Comparison of ENCODE assay signal across 12 cellular contexts in the genomic region with DNA sequence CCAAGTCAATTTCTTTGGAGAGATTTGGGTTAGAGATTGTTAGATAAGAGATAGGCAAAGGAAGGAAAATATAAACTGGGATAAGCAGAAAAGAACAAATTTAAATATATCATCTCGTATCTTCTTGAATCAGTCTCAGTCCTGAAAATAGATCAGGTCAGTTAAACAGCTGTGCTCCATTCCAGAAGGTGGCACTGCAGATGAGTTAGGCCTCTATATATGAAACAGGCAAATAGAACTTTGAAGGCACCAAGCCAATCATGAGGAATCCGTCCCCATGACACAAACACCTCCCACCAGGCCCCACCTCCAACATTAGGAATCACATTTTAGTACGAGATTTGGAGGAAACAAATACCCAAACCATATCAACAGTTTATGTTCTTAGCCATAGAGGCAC.
DNase-seq lines count a peak whose midpoint lies in the region; ATAC-seq and TF ChIP-seq lines count a peak whose summit lies in the region.
"Had no signal": no experiment of that assay in that cellular context is flagged by ENCODE, and none has a peak within 500 bp of the region (broad histone marks: within the 10 kb centered on the region; RNA-seq: fewer than 3 reads in every experiment).

No MANE protein-coding gene starts in this region.

- H3K27ac ChIP-seq in substantia nigra (ENCODE audit: low read depth, low read length, poor library complexity, severe bottlenecking), result no peak overlapping the region

- peak; percentile 16 for DNase-seq in COR-L47 (lab: John Stamatoyannopoulos, UW)
- peak; percentile 2 for DNase-seq in SW480 (ENCODE audit: low spot score)
- peak; percentile 35 for DNase-seq in kidney glomerular epithelial cell (lab: John Stamatoyannopoulos, UW)
- DNase-seq in cerebellar nuclear complex (lab: John Stamatoyannopoulos, UW), result no peak
- no peak for DNase-seq in substantia nigra (lab: John Stamatoyannopoulos, UW)
- no peak for DNase-seq in activated CD4-positive, alpha-beta T cell treated with anti-CD3 and anti-CD28 coated beads for 48 hours
- DNase-seq: CD4-positive, alpha-beta memory T cell; NCI-H1436; nephron progenitor cell; stimulated activated CD8-positive, alpha-beta memory T cell treated with anti-CD3 and anti-CD28 coated beads, Interleukin-4, amount 100 ng/mL, for 48 hours had no signal

- peak; percentile 28; the same call in 1 of the 2 replicates for TF ChIP-seq RAD21 in Ishikawa (IDR thresholded peaks at IDR 0.05; ENCODE audit: low read depth)

- no peak for TF ChIP-seq EP300 in Ishikawa (IDR thresholded peaks at IDR 0.05; ENCODE audit: borderline replicate concordance)

- no peak for ATAC-seq in HG03025 (IDR thresholded peaks at IDR 0.05; ENCODE audit: low FRiP score, unreplicated experiment)

TF ChIP-seq in Ishikawa, 13 proteins besides CTCF, POLR2A, EP300 and RAD21:
- TF ChIP-seq TAF1 (IDR thresholded peaks at IDR 0.05; ENCODE audit: low read depth) (no peak), NFIC (IDR thresholded peaks at IDR 0.05) (no peak), CREB1 (IDR thresholded peaks at IDR 0.05; ENCODE audit: low read depth) (no peak), YY1 (IDR thresholded peaks at IDR 0.05; ENCODE audit: low read depth) (no peak), TCF12 (IDR thresholded peaks at IDR 0.05; ENCODE audit: low read depth) (no peak), CEBPB (IDR thresholded peaks at IDR 0.05) (no peak), ZBTB7A (IDR thresholded peaks at IDR 0.05; ENCODE audit: low read depth) (no peak), TEAD4 (IDR thresholded peaks at IDR 0.05) (no peak), FOXM1 (IDR thresholded peaks at IDR 0.05; ENCODE audit: borderline replicate concordance, low read depth) (no peak), EGR1 (IDR thresholded peaks at IDR 0.05) (no peak)
- TF ChIP-seq, protein P1, sequence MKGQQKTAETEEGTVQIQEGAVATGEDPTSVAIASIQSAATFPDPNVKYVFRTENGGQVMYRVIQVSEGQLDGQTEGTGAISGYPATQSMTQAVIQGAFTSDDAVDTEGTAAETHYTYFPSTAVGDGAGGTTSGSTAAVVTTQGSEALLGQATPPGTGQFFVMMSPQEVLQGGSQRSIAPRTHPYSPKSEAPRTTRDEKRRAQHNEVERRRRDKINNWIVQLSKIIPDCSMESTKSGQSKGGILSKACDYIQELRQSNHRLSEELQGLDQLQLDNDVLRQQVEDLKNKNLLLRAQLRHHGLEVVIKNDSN (IDR thresholded peaks at IDR 0.05), result no peak
- TF ChIP-seq, protein P2, sequence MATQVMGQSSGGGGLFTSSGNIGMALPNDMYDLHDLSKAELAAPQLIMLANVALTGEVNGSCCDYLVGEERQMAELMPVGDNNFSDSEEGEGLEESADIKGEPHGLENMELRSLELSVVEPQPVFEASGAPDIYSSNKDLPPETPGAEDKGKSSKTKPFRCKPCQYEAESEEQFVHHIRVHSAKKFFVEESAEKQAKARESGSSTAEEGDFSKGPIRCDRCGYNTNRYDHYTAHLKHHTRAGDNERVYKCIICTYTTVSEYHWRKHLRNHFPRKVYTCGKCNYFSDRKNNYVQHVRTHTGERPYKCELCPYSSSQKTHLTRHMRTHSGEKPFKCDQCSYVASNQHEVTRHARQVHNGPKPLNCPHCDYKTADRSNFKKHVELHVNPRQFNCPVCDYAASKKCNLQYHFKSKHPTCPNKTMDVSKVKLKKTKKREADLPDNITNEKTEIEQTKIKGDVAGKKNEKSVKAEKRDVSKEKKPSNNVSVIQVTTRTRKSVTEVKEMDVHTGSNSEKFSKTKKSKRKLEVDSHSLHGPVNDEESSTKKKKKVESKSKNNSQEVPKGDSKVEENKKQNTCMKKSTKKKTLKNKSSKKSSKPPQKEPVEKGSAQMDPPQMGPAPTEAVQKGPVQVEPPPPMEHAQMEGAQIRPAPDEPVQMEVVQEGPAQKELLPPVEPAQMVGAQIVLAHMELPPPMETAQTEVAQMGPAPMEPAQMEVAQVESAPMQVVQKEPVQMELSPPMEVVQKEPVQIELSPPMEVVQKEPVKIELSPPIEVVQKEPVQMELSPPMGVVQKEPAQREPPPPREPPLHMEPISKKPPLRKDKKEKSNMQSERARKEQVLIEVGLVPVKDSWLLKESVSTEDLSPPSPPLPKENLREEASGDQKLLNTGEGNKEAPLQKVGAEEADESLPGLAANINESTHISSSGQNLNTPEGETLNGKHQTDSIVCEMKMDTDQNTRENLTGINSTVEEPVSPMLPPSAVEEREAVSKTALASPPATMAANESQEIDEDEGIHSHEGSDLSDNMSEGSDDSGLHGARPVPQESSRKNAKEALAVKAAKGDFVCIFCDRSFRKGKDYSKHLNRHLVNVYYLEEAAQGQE (IDR thresholded peaks at IDR 0.05; ENCODE audit: low read depth), result no peak
- TF ChIP-seq, protein P3, sequence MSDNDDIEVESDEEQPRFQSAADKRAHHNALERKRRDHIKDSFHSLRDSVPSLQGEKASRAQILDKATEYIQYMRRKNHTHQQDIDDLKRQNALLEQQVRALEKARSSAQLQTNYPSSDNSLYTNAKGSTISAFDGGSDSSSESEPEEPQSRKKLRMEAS (IDR thresholded peaks at IDR 0.05), result no peak

Comparison
In these comparisons a context has a peak if more than half of its experiments do, and no peak if none do; other contexts are left out.
1. DNase-seq: peak in COR-L47 (single experiment), SW480 (single experiment) and kidney glomerular epithelial cell (single experiment); none in cerebellar nuclear complex (0 of 2), substantia nigra (0 of 49) and activated CD4-positive, alpha-beta T cell treated with anti-CD3 and anti-CD28 coated beads for 48 hours (single experiment).